Comparison of ENCODE assay signal across 8 cellular contexts in the genomic region with DNA sequence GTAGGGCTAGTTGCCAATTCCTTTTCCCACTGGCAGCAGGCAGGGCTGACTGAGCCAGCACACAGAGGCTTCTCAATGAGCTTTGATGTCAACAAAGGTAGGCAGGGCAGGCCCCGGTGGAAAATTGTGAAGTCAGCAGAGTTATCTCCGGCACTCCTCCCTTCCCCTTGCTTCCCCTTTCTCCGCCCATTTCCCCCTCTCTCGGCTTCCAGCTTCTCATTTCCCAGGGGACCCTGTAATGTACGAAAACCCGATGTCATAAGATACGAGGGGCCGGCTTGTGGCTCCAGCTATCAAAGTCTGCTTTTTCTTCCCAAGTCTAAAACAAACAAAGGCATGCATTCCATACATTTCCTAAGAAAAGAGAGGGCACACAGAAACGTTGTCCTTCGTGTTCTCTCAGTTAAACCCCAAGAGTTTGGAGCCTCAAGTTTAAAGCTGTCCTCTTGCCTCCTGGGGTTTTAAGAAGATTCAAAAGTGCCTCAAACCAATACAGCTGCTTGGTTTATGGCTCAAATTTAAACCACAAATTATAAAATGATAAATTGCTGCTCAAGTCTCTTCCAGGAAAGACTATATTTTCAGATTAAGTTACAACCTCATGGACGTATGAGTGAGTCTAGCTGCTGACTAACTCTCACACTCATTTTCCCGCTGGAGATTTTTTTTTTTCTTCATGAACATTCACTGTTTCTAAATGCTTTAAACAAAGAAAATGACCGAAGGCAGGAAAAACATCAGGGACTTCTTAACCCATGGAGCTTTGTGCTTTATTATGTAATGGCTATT. TPM values are rescaled to one million over a fixed set of nuclear protein-coding genes. Genes with fewer than 3 reads are reported as not detected.
A peak's percentile ranks its signal among the peaks of the same experiment; 100 is the strongest.
DNase-seq lines count a peak whose midpoint lies in the region; ATAC-seq, FAIRE-seq and TF ChIP-seq lines count a peak whose summit lies in the region.

No MANE protein-coding gene starts in this region.

- H3K27ac ChIP-seq in BLaER1 (no peak overlapping the region), HUES64 (ENCODE audit: low read depth, low read length) (peak overlapping the region; percentile 69), GM12878 (ENCODE audit: control insufficient read depth, insufficient read depth) (no peak overlapping the region)

- H3K9me3 Mint-ChIP-seq in effector memory CD8-positive, alpha-beta T cell: no peaks in the 10 kb centered on the region

- TF ChIP-seq POLR2A in GM12878 (IDR thresholded peaks at IDR 0.05; ENCODE audit: low read depth, low read length): no peak

- peak overlapping the region in 1 of 2 donors; percentile 50 for H3K4me3 Mint-ChIP-seq in effector memory CD8-positive, alpha-beta T cell

- no peak for TF ChIP-seq CTCF in GM12878 (IDR thresholded peaks at IDR 0.05 in 2 of 3, conservative IDR thresholded peaks at IDR 0.05 in 1 of 3; ENCODE audit: control insufficient read depth in 2 of 3, extremely low read depth in 1 of 3, insufficient read depth in 1 of 3, low read depth in 3 of 3, low read length in 3 of 3)

- H3K36me3 ChIP-seq in BLaER1 (no peaks in the 10 kb centered on the region), HUES64 (ENCODE audit: insufficient read depth, low read length) (no peaks in the 10 kb centered on the region), GM12878 (ENCODE audit: control insufficient read depth in 2 of 2, insufficient read depth in 2 of 2, low read length in 1 of 2) (no peaks in the 10 kb centered on the region)

- RAD21 ChIA-PET in GM12878 (lab: Charles Lee; ENCODE audit: unreplicated experiment): interaction anchor here (0.6 to 1.4 kb wide), 6 partner anchors 9 to 44 kb away, joined by 3 to 8 read pairs (median 4); no protein-coding TSS in a partner anchor

- CTCF ChIA-PET in GM12878 (lab: Yijun Ruan, JAX): interaction anchor here (0.7 to 1.9 kb wide), 10 partner anchors 11 to 289 kb away, joined by 3 to 8 read pairs (median 4); no protein-coding TSS in a partner anchor

- H4K20me1 ChIP-seq in BLaER1 (no peaks in the 10 kb centered on the region), GM12878 (ENCODE audit: control insufficient read depth, insufficient read depth) (no peaks in the 10 kb centered on the region)

- H3K27ac Mint-ChIP-seq in effector memory CD8-positive, alpha-beta T cell: peak overlapping the region in 1 of 2 donors; percentile 86

- no TSS peak for BruUV-seq in GM12878 (replicated peaks; lab: Mats Ljungman, UMichigan)

- H3K27me3 ChIP-seq in BLaER1 (no peaks in the 10 kb centered on the region), HUES64 (ENCODE audit: insufficient read depth, low read length) (no peaks in the 10 kb centered on the region), GM12878 (replicated peaks in 1 of 2; ENCODE audit: control insufficient read depth in 2 of 2, insufficient read depth in 2 of 2, low read length in 1 of 2) (no peaks in the 10 kb centered on the region)

- H3K9me3 ChIP-seq in BLaER1: no peaks in the 10 kb centered on the region
- no peaks in the 10 kb centered on the region for H3K9me3 ChIP-seq in HUES64 (ENCODE audit: insufficient read depth, low read depth, low read length)
- no peaks in the 10 kb centered on the region for H3K9me3 ChIP-seq in GM12878 (replicated peaks; ENCODE audit: control insufficient read depth, insufficient read depth, low read length)
- no peaks in the 10 kb centered on the region for H3K9me3 ChIP-seq in iPS-18c (ENCODE audit: control insufficient read depth, insufficient read depth, low read length)

- ATAC-seq in GM12878: peak; percentile 49
- ATAC-seq in GM18517 (IDR thresholded peaks at IDR 0.05; ENCODE audit: unreplicated experiment): no peak
- ATAC-seq in effector memory CD8-positive, alpha-beta T cell (replicated peaks): no peak

- in situ Hi-C loops in GM12878 (cut with MboI): no loop called here

- FAIRE-seq in RCC 7860 (lab: Jason Lieb, UNC) (peak; percentile 44), GM12878 (lab: Jason Lieb, UNC) (peak; percentile 64)

- H3K4me3 ChIP-seq in BLaER1 (peak overlapping the region; percentile 41; the same call in 1 of the 2 replicates), HUES64 (ENCODE audit: low read length) (peak overlapping the region; percentile 39), GM12878 (no peak overlapping the region), iPS-18c (ENCODE audit: insufficient read depth, low read depth, low read length) (peak overlapping the region; percentile 0; the same call in 1 of the 2 replicates), skeletal muscle cell (ENCODE audit: low read depth, low read length) (peak overlapping the region; percentile 29)

- 16% methylated on average over 13 of the region's 13 CpGs for WGBS in HUES64
- 31% methylated on average over 13 of the region's 13 CpGs for WGBS in GM12878 (ENCODE audit: insufficient coverage, insufficient replicate concordance, low lambda C conversion rate, missing lambda C conversion rate)

- no peaks in the 10 kb centered on the region for H3K27me3 Mint-ChIP-seq in effector memory CD8-positive, alpha-beta T cell

- H3K4me2 ChIP-seq in BLaER1: peak overlapping the region; percentile 73
- H3K4me2 ChIP-seq in GM12878 (ENCODE audit: control insufficient read depth, insufficient read depth): peak overlapping the region; percentile 63

- H3K79me2 ChIP-seq in GM12878 (ENCODE audit: control insufficient read depth, insufficient read depth, low read length): no peaks in the 10 kb centered on the region

- no peak for TF ChIP-seq EP300 in GM12878 (IDR thresholded peaks at IDR 0.05; ENCODE audit: borderline replicate concordance in 1 of 2, control insufficient read depth in 1 of 2, low read depth in 2 of 2, low read length in 2 of 2)

- H3K4me1 Mint-ChIP-seq in effector memory CD8-positive, alpha-beta T cell (ENCODE audit: low read depth in 2 of 2): peaks cover 12 to 26% of the 10 kb centered on the region in 2 donors

- TF ChIP-seq RAD21 in GM12878 (IDR thresholded peaks at IDR 0.05; ENCODE audit: insufficient read depth, low read depth, low read length): no peak

- H2AFZ ChIP-seq in GM12878 (ENCODE audit: control insufficient read depth, low read depth, low read length): peak overlapping the region; percentile 70

- DNase-seq in RCC 7860 (ENCODE audit: low spot score) (no peak), GM12878 (ENCODE audit: low read depth, low spot score) (no peak), skeletal muscle cell (ENCODE audit: low read depth) (peak; percentile 96)
- no peak for DNase-seq in effector memory CD8-positive, alpha-beta T cell

- H3K36me3 Mint-ChIP-seq in effector memory CD8-positive, alpha-beta T cell (ENCODE audit: insufficient read depth): no peaks in the 10 kb centered on the region

- POLR2A ChIA-PET in GM12878 (lab: Charles Lee): interaction anchor here (0.5 to 2.6 kb wide), 6 partner anchors 9 to 30 kb away, joined by 3 to 9 read pairs (median 4); no protein-coding TSS in a partner anchor

- H3K9ac ChIP-seq in BLaER1 (no peak overlapping the region), HUES64 (ENCODE audit: low read depth, low read length) (peak overlapping the region; percentile 15), GM12878 (ENCODE audit: control insufficient read depth, insufficient read depth, low read length) (no peak overlapping the region)

- SMC1A ChIA-PET in GM12878 (lab: Charles Lee; ENCODE audit: uncharacterized antibody, unreplicated experiment): interaction anchor here (0.7 to 3.7 kb wide), 17 partner anchors 8 to 98 kb away, joined by 3 to 19 read pairs (median 4); no protein-coding TSS in a partner anchor

- H3K4me1 ChIP-seq in BLaER1 (peaks cover 30% of the 10 kb centered on the region), HUES64 (ENCODE audit: insufficient read depth, low read length) (peaks cover 23% of the 10 kb centered on the region), GM12878 (ENCODE audit: control insufficient read depth, insufficient read depth, low read length) (0 out of 2 replicates have a peak, but pooled peaks cover 6% of the 10 kb centered on the region)

- intact Hi-C loops in GM12878 (cut with micrococcal nuclease; ENCODE audit: unreplicated experiment): no loop called here

TF ChIP-seq in GM12878, 131 proteins besides CTCF, POLR2A, EP300 and RAD21:
- peak; percentile 53 for TF ChIP-seq MEF2B (IDR thresholded peaks at IDR 0.05; ENCODE audit: partially characterized antibody, poor library complexity, severe bottlenecking)
- TF ChIP-seq, protein P1, sequence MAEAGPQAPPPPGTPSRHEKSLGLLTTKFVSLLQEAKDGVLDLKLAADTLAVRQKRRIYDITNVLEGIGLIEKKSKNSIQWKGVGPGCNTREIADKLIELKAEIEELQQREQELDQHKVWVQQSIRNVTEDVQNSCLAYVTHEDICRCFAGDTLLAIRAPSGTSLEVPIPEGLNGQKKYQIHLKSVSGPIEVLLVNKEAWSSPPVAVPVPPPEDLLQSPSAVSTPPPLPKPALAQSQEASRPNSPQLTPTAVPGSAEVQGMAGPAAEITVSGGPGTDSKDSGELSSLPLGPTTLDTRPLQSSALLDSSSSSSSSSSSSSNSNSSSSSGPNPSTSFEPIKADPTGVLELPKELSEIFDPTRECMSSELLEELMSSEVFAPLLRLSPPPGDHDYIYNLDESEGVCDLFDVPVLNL (IDR thresholded peaks at IDR 0.05; ENCODE audit: low read depth, low read length): no peak

RNA-seq across cellular contexts. Expression of a gene that starts 27.3 kb away (rescaled TPM):
- polyA plus RNA-seq in HUES64 (2013, experiment 1 of 2): 55.1 TPM
- 60.3 TPM for polyA plus RNA-seq in HUES64 (2013, experiment 2 of 2)
- 180 and 187 TPM in 2 replicates for total RNA-seq in GM12878 (2013; cell fraction: nucleolus; rRNA removed)
- 70.9 and 82.6 TPM in 2 replicates for total RNA-seq in GM12878 (2014; rRNA removed)
- total RNA-seq in GM12878 (2014; rRNA removed; fragmentation: Illumina TruSeq; extraction: Trizol): 82.9 and 83.6 TPM in 2 replicates
- 80.9 and 91.3 TPM in 2 replicates for total RNA-seq in GM12878 (2021)
- 23.3 TPM for polyA plus RNA-seq in GM12878 (2011; ENCODE audit: low read depth)
- 85.1 and 110 TPM in 2 replicates for polyA plus RNA-seq in GM12878 (2011; rRNA removed)
- polyA plus RNA-seq in GM12878 (2011; cell fraction: cytosol; rRNA removed): 35.9 and 42.7 TPM in 2 replicates
- polyA plus RNA-seq in GM12878 (2011; cell fraction: nucleus; rRNA removed): 68.7 and 75.4 TPM in 2 replicates
- 29.2 and 32.3 TPM in 2 replicates for polyA plus RNA-seq in GM12878 (2012)
- polyA plus RNA-seq in GM12878 (2014; fragmentation: Illumina TruSeq; extraction: Trizol): 78.5 and 95.8 TPM in 2 replicates
- 10 to 100 TPM; 23.1 to 30.8 TPM for polyA plus RNA-seq in GM12878 (2014; fragmentation: Nextera tagmentation; extraction: Ambion mirVana)
- 49.6 and 54.1 TPM in 2 replicates for polyA plus RNA-seq in GM12878 (2014; rRNA removed)
- 10 to 100 TPM; 76.2 to 87.0 TPM for polyA plus RNA-seq in GM12878 (2016; fragmentation: Nextera tagmentation; extraction: Ambion mirVana)
- polyA minus RNA-seq in GM12878 (2011; rRNA and poly(A)+ RNA removed): 97.9 and 138 TPM in 2 replicates
- 23.4 and 35.6 TPM in 2 replicates for polyA minus RNA-seq in GM12878 (2011; cell fraction: cytosol; rRNA and poly(A)+ RNA removed)
- polyA minus RNA-seq in GM12878 (2011; cell fraction: nucleus; rRNA and poly(A)+ RNA removed): 58.8 and 107 TPM in 2 replicates
